Comparison of ENCODE assay signal across 7 cellular contexts in genomic region chr16:85390511-85391174, GRCh38.
DNase-seq lines count a peak whose midpoint lies in the region; ATAC-seq and TF ChIP-seq lines count a peak whose summit lies in the region.

No MANE protein-coding gene starts in this region.

- peak overlapping the region; percentile 98 for H3K27ac ChIP-seq in RWPE1
- H3K27ac ChIP-seq in spleen, result no peak overlapping the region

- CTCF ChIA-PET in HEK293T (lab: Yijun Ruan, JAX) (interaction anchor here (0.9 to 1.1 kb wide), 2 partner anchors 25 to 43 kb away, joined by 3 read pairs; no protein-coding TSS in a partner anchor), RWPE1 (lab: Yijun Ruan, JAX) (interaction anchor here (0.6 to 0.7 kb wide), 2 partner anchors 9 to 115 kb away, joined by 4 read pairs; no protein-coding TSS in a partner anchor)

- peak; percentile 60 for DNase-seq in HEK293T (ENCODE audit: extremely low spot score)
- peak; percentile 90 for DNase-seq in RWPE1 (ENCODE audit: low spot score)
- DNase-seq in Right ventricle myocardium inferior (ENCODE audit: missing footprints), result peak; percentile 88
- DNase-seq in spleen, result peak; percentile 77
- no peak for DNase-seq in superior temporal gyrus (ENCODE audit: extremely low spot score)
- DNase-seq in NOMO-1 treated with DMSO at 0.1 percent for 48 hours (lab: John Stamatoyannopoulos, UW; ENCODE audit: unreplicated experiment), result no peak

- WGBS in spleen, 5 donors, result 81 to 89% (median 87%) methylated on average over 10 to 24 of the region's 24 CpGs

- H3K4me1 ChIP-seq in spleen, result peaks cover 2 to 27% (median 17%) of the 10 kb centered on the region in 6 donors

- peaks cover 0 to 16% (median 0%) of the 10 kb centered on the region in 7 donors for H3K27me3 ChIP-seq in spleen (replicated peaks in 1 of 7)

- no peak overlapping the region for H3K4me3 ChIP-seq in spleen

- no peak for TF ChIP-seq POLR2A in spleen (IDR thresholded peaks at IDR 0.05)

- intact Hi-C loops in Right ventricle myocardium inferior (cut with DNase I), result loop anchor here (10.0 kb wide), 2 partner anchors 214 to 324 kb away; no protein-coding TSS in a partner anchor
- intact Hi-C loops in spleen (cut with DNase I; ENCODE audit: low total_unique reads), result no loop called here

- ATAC-seq in Right ventricle myocardium inferior, result peak; percentile 69
- ATAC-seq in HG02884 (IDR thresholded peaks at IDR 0.05; ENCODE audit: unreplicated experiment), result no peak

- H3K9me3 ChIP-seq in spleen, result no peaks in the 10 kb centered on the region

- no peak for TF ChIP-seq CTCF in RWPE1 (conservative IDR thresholded peaks at IDR 0.05; ENCODE audit: low read depth)
- TF ChIP-seq CTCF in spleen (IDR thresholded peaks at IDR 0.05 in 8 of 11, conservative IDR thresholded peaks at IDR 0.05 in 3 of 11), result no peak

- POLR2A ChIA-PET in HEK293T (lab: Yijun Ruan, JAX) (no interaction called here), RWPE1 (lab: Yijun Ruan, JAX; ENCODE audit: low non-redundant PET) (no interaction called here)

- no peaks in the 10 kb centered on the region for H3K36me3 ChIP-seq in spleen

TF ChIP-seq in HEK293T, 16 proteins besides CTCF, POLR2A, EP300 and RAD21:
- TF ChIP-seq, protein P1, sequence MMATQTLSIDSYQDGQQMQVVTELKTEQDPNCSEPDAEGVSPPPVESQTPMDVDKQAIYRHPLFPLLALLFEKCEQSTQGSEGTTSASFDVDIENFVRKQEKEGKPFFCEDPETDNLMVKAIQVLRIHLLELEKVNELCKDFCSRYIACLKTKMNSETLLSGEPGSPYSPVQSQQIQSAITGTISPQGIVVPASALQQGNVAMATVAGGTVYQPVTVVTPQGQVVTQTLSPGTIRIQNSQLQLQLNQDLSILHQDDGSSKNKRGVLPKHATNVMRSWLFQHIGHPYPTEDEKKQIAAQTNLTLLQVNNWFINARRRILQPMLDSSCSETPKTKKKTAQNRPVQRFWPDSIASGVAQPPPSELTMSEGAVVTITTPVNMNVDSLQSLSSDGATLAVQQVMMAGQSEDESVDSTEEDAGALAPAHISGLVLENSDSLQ (IDR thresholded peaks at IDR 0.05), result 0 out of 2 replicates have a peak, but pooled peaks have one; percentile 21
- no peak for TF ChIP-seq NFRKB (IDR thresholded peaks at IDR 0.05)

Comparison
In these comparisons a context has a peak if more than half of its experiments do, and no peak if none do; other contexts are left out.
1. DNase-seq: peak in HEK293T (single experiment), RWPE1 (single experiment), Right ventricle myocardium inferior (single experiment) and spleen (single experiment); none in superior temporal gyrus (single experiment) and NOMO-1 treated with DMSO at 0.1 percent for 48 hours (single experiment).